14 cellular contexts compared by ENCODE assay signal in genomic region chr15:63718590-63719035, GRCh38.
DNase-seq lines count a peak whose midpoint lies in the region; ATAC-seq, FAIRE-seq and TF ChIP-seq lines count a peak whose summit lies in the region.
"Had no signal": no experiment of that assay in that cellular context is flagged by ENCODE, and none has a peak within 500 bp of the region (broad histone marks: within the 10 kb centered on the region; RNA-seq: fewer than 3 reads in every experiment).

No MANE protein-coding gene starts in this region.

- H3K36me3 ChIP-seq in breast epithelium, result no peaks in the 10 kb centered on the region

- H3K36me3 Mint-ChIP-seq in MCF 10A (ENCODE audit: insufficient read depth, unreplicated experiment), result peaks cover 8% of the 10 kb centered on the region

- POLR2A ChIA-PET in MCF 10A (lab: Yijun Ruan, JAX), result interaction anchor here (0.6 to 2.0 kb wide), 12 partner anchors 9 to 377 kb away, joined by 3 to 7 read pairs (median 4); partner anchors contain the start of gene SNX1
- POLR2A ChIA-PET in GM10248 (lab: Yijun Ruan, JAX), result interaction anchor here (0.8 kb wide), 1 partner anchor 374 kb away, joined by 3 read pairs; no protein-coding TSS in a partner anchor

- H3K4me3 ChIP-seq in breast epithelium, result no peak overlapping the region
- H3K4me3 ChIP-seq in astrocyte of the spinal cord (ENCODE audit: low read depth, low read length), result no peak overlapping the region
- H3K4me3 ChIP-seq: Peyer's patch had no signal

- no TSS peak for BruUV-seq in MCF 10A (replicated peaks; lab: Mats Ljungman, UMichigan)

- peak overlapping the region; percentile 75 for H3K27ac Mint-ChIP-seq in MCF 10A (ENCODE audit: low read depth, unreplicated experiment)

- H3K27me3 ChIP-seq in breast epithelium, result no peaks in the 10 kb centered on the region
- H3K27me3 ChIP-seq: Peyer's patch had no signal

- peak overlapping the region; percentile 26 for H3K4me3 Mint-ChIP-seq in MCF 10A (ENCODE audit: unreplicated experiment)
- H3K4me3 Mint-ChIP-seq: activated B cell treated with CpG ODN at 0.5 μM for 24 hours had no signal

- in situ Hi-C loops in astrocyte of the spinal cord (cut with HindIII; ENCODE audit: low sequenced_read_pairs), result no loop called here

- no peak overlapping the region for H3K27ac ChIP-seq in breast epithelium
- H3K27ac ChIP-seq: Peyer's patch had no signal

- TF ChIP-seq POLR2A in breast epithelium (IDR thresholded peaks at IDR 0.05), result no peak

- H3K9me3 Mint-ChIP-seq in MCF 10A (ENCODE audit: unreplicated experiment), result no peaks in the 10 kb centered on the region
- H3K9me3 Mint-ChIP-seq: activated B cell treated with CpG ODN at 0.5 μM for 24 hours had no signal

- DNase-seq in MCF 10A (ENCODE audit: unreplicated experiment) (peak; percentile 56), breast epithelium (ENCODE audit: low spot score in 2 of 2) (no peak), astrocyte of the spinal cord (ENCODE audit: low read depth, low spot score) (peak; percentile 64), kidney tubule cell (ENCODE audit: low spot score) (peak; percentile 36), urothelium cell line (ENCODE audit: low spot score) (peak; percentile 31), GM10248 (ENCODE audit: extremely low spot score) (no peak), DMS79 treated with DMSO at 0.1 percent for 48 hours (lab: John Stamatoyannopoulos, UW) (no peak)
- DNase-seq: activated B cell treated with CpG ODN at 0.5 μM for 24 hours; activated naive CD4-positive, alpha-beta T cell treated with Interleukin-2 at 50 U/mL for 16 hours; left cardiac atrium; NCI-H2081 treated with DMSO at 0.1 percent for 48 hours; Peyer's patch had no signal

- intact Hi-C loops in MCF 10A (cut with micrococcal nuclease), result no loop called here
- intact Hi-C loops in breast epithelium (cut with DNase I; ENCODE audit: low total_unique reads), result no loop called here

- no peaks in the 10 kb centered on the region for H3K4me1 ChIP-seq in breast epithelium
- H3K4me1 ChIP-seq: Peyer's patch had no signal

- H3K27me3 Mint-ChIP-seq in MCF 10A (ENCODE audit: insufficient read depth, unreplicated experiment), result no peaks in the 10 kb centered on the region
- H3K27me3 Mint-ChIP-seq: activated B cell treated with CpG ODN at 0.5 μM for 24 hours had no signal

- TF ChIP-seq CTCF in MCF 10A (IDR thresholded peaks at IDR 0.05; ENCODE audit: unreplicated experiment) (no peak), breast epithelium (IDR thresholded peaks at IDR 0.05) (no peak), astrocyte of the spinal cord (IDR thresholded peaks at IDR 0.05; ENCODE audit: low read depth, low read length) (no peak), GM10248 (IDR thresholded peaks at IDR 0.05; ENCODE audit: control extremely low read depth, extremely low read depth, low read depth, missing control alignments) (no peak)

- H3K4me1 Mint-ChIP-seq in MCF 10A (ENCODE audit: insufficient read depth, unreplicated experiment), result peaks cover 27% of the 10 kb centered on the region

- no peak for ATAC-seq in GM18870 (IDR thresholded peaks at IDR 0.05; ENCODE audit: unreplicated experiment)

- CTCF ChIA-PET in MCF 10A (lab: Yijun Ruan, JAX) (interaction anchor here (0.6 to 2.6 kb wide), 5 partner anchors 23 to 349 kb away, joined by 3 to 17 read pairs (median 4); no protein-coding TSS in a partner anchor), GM10248 (lab: Yijun Ruan, JAX) (interaction anchor here (0.9 to 2.3 kb wide), 8 partner anchors 9 to 349 kb away, joined by 3 to 9 read pairs (median 4); no protein-coding TSS in a partner anchor)

- no peaks in the 10 kb centered on the region for H3K9me3 ChIP-seq in breast epithelium
- H3K9me3 ChIP-seq: Peyer's patch had no signal

- no peak for FAIRE-seq in urothelium cell line (lab: Jason Lieb, UNC)
- FAIRE-seq: endometrium had no signal

Comparison
In these comparisons a context has a peak if more than half of its experiments do, and no peak if none do; other contexts are left out.
1. DNase-seq: peak in MCF 10A (single experiment), astrocyte of the spinal cord (single experiment), kidney tubule cell (single experiment) and urothelium cell line (single experiment); none in breast epithelium (0 of 2), GM10248 (single experiment) and DMS79 treated with DMSO at 0.1 percent for 48 hours (single experiment).